In genomic region chr12:23525450-23526072, GRCh38 we compare ENCODE assay signal across 11 cellular contexts.
"Had no signal": no experiment of that assay in that cellular context is flagged by ENCODE, and none has a peak within 500 bp of the region (broad histone marks: within the 10 kb centered on the region; RNA-seq: fewer than 3 reads in every experiment).

No MANE protein-coding gene starts in this region.

- H2AFZ ChIP-seq: parathyroid adenoma had no signal

- H3K4me3 ChIP-seq: gastrocnemius medialis, right atrium auricular region had no signal

- H3K9ac ChIP-seq: parathyroid adenoma had no signal

- ATAC-seq: activated CD8-positive, alpha-beta T cell treated with anti-CD3 and anti-CD28 coated beads for 36 hours; activated naive CD8-positive, alpha-beta T cell treated with anti-CD3 and anti-CD28 coated beads, Interleukin-2, amount 50 U/mL, for 24 hours; gastrocnemius medialis had no signal

- H3K27ac ChIP-seq: gastrocnemius medialis, parathyroid adenoma, right atrium auricular region had no signal

- H3K79me2 ChIP-seq: parathyroid adenoma had no signal

- H3K36me3 ChIP-seq: gastrocnemius medialis, right atrium auricular region had no signal

- H3K27me3 ChIP-seq: gastrocnemius medialis, right atrium auricular region had no signal

- DNase-seq: activated CD8-positive, alpha-beta memory T cell treated with anti-CD3 and anti-CD28 coated beads, Interleukin-2, amount 50 U/mL, for 4 hours; activated CD8-positive, alpha-beta T cell treated with anti-CD3 and anti-CD28 coated beads for 36 hours; activated naive CD4-positive, alpha-beta T cell treated with Interleukin-2 at 50 U/mL for 16 hours; activated naive CD8-positive, alpha-beta T cell treated with anti-CD3 and anti-CD28 coated beads, Interleukin-2, amount 50 U/mL, for 24 hours; gastrocnemius medialis; midbrain; small intestine; SW 1271 had no signal

- H3K9me3 ChIP-seq: gastrocnemius medialis had no signal

- FAIRE-seq: endometrium, small intestine had no signal

- H3K4me1 ChIP-seq: gastrocnemius medialis, parathyroid adenoma, right atrium auricular region had no signal
